In genomic region chr4:139858436-139859225, GRCh38 we compare ENCODE assay signal across 10 cellular contexts.
DNase-seq lines count a peak whose midpoint lies in the region; ATAC-seq and TF ChIP-seq lines count a peak whose summit lies in the region.
"Had no signal": no experiment of that assay in that cellular context is flagged by ENCODE, and none has a peak within 500 bp of the region (broad histone marks: within the 10 kb centered on the region; RNA-seq: fewer than 3 reads in every experiment).

No MANE protein-coding gene starts in this region.

- no peak for DNase-seq in activated naive CD4-positive, alpha-beta T cell treated with anti-CD3 and anti-CD28 coated beads, Interleukin-2, amount 10 ng/mL, durations not matched to agents 7 days and 5 days
- DNase-seq in superior temporal gyrus (ENCODE audit: extremely low spot score) (peak; percentile 46), SKM-1 treated with dmso at 0.1 percent for 144 hours (lab: John Stamatoyannopoulos, UW; ENCODE audit: unreplicated experiment) (no peak), tibial nerve (ENCODE audit: low spot score in 2 of 2) (no peak)
- DNase-seq in stimulated activated CD4-positive, alpha-beta T cell treated with anti-CD3 and anti-CD28 coated beads, Interleukin-4, amount 100 ng/mL, for 4 hours, result no peak
- DNase-seq: AML-193, H9 had no signal

- H3K4me1 Mint-ChIP-seq in activated naive CD4-positive, alpha-beta T cell treated with anti-CD3 and anti-CD28 coated beads, Interleukin-2, amount 50 U/mL, for 24 hours, result peaks cover 14% of the 10 kb centered on the region
- H3K4me1 Mint-ChIP-seq in activated naive CD4-positive, alpha-beta T cell treated with anti-CD3 and anti-CD28 coated beads, Interleukin-2, amount 10 ng/mL, durations not matched to agents 7 days and 5 days, result peaks cover 21% of the 10 kb centered on the region

- peak in 1 of 2 donors; percentile 74 for TF ChIP-seq EP300 in tibial nerve (IDR thresholded peaks at IDR 0.05)

- no peaks in the 10 kb centered on the region for H3K9me3 Mint-ChIP-seq in activated naive CD4-positive, alpha-beta T cell treated with anti-CD3 and anti-CD28 coated beads, Interleukin-2, amount 50 U/mL, for 24 hours
- no peaks in the 10 kb centered on the region for H3K9me3 Mint-ChIP-seq in activated naive CD4-positive, alpha-beta T cell treated with anti-CD3 and anti-CD28 coated beads, Interleukin-2, amount 10 ng/mL, durations not matched to agents 7 days and 5 days
- H3K9me3 Mint-ChIP-seq: H9 had no signal

- H3K27ac Mint-ChIP-seq in activated naive CD4-positive, alpha-beta T cell treated with anti-CD3 and anti-CD28 coated beads, Interleukin-2, amount 50 U/mL, for 24 hours, result peak overlapping the region; percentile 47
- no peak overlapping the region for H3K27ac Mint-ChIP-seq in activated naive CD4-positive, alpha-beta T cell treated with anti-CD3 and anti-CD28 coated beads, Interleukin-2, amount 10 ng/mL, durations not matched to agents 7 days and 5 days

- no peak overlapping the region for H3K4me3 ChIP-seq in tibial nerve

- ATAC-seq in HG02610 (IDR thresholded peaks at IDR 0.05; ENCODE audit: unreplicated experiment), result peak; percentile 99
- ATAC-seq in HG03565 (IDR thresholded peaks at IDR 0.05; ENCODE audit: unreplicated experiment), result peak; percentile 97

- H3K4me1 ChIP-seq in tibial nerve, result peaks cover 0 to 18% (median 0%) of the 10 kb centered on the region in 4 donors

- no peaks in the 10 kb centered on the region for H3K27me3 ChIP-seq in tibial nerve

- no peaks in the 10 kb centered on the region for H3K27me3 Mint-ChIP-seq in activated naive CD4-positive, alpha-beta T cell treated with anti-CD3 and anti-CD28 coated beads, Interleukin-2, amount 50 U/mL, for 24 hours
- no peaks in the 10 kb centered on the region for H3K27me3 Mint-ChIP-seq in activated naive CD4-positive, alpha-beta T cell treated with anti-CD3 and anti-CD28 coated beads, Interleukin-2, amount 10 ng/mL, durations not matched to agents 7 days and 5 days

- H3K27ac ChIP-seq in tibial nerve, result peak overlapping the region in 2 of 4 donors; percentile 75 to 82

- no peaks in the 10 kb centered on the region for H3K36me3 Mint-ChIP-seq in activated naive CD4-positive, alpha-beta T cell treated with anti-CD3 and anti-CD28 coated beads, Interleukin-2, amount 50 U/mL, for 24 hours
- H3K36me3 Mint-ChIP-seq in activated naive CD4-positive, alpha-beta T cell treated with anti-CD3 and anti-CD28 coated beads, Interleukin-2, amount 10 ng/mL, durations not matched to agents 7 days and 5 days, result no peaks in the 10 kb centered on the region

- WGBS in tibial nerve, 2 donors, result 49 to 60% methylated on average over 8 of the region's 8 CpGs

- no peaks in the 10 kb centered on the region for H3K36me3 ChIP-seq in tibial nerve

- CTCF ChIA-PET in activated naive CD4-positive, alpha-beta T cell treated with anti-CD3 and anti-CD28 coated beads, Interleukin-2, amount 10 ng/mL, durations not matched to agents 7 days and 5 days (lab: Charles Lee), result interaction anchor here (0.5 to 0.7 kb wide), 3 partner anchors 9 to 547 kb away, joined by 3 to 4 read pairs (median 3); no protein-coding TSS in a partner anchor

- no peak for TF ChIP-seq CTCF in tibial nerve (IDR thresholded peaks at IDR 0.05)

- no peak for TF ChIP-seq POLR2A in tibial nerve (IDR thresholded peaks at IDR 0.05)

- no peak overlapping the region for H3K4me3 Mint-ChIP-seq in activated naive CD4-positive, alpha-beta T cell treated with anti-CD3 and anti-CD28 coated beads, Interleukin-2, amount 50 U/mL, for 24 hours
- H3K4me3 Mint-ChIP-seq in activated naive CD4-positive, alpha-beta T cell treated with anti-CD3 and anti-CD28 coated beads, Interleukin-2, amount 10 ng/mL, durations not matched to agents 7 days and 5 days, result no peak overlapping the region
- H3K4me3 Mint-ChIP-seq: H9 had no signal

- no peaks in the 10 kb centered on the region for H3K9me3 ChIP-seq in tibial nerve
